ENCODE assay signal across 14 cellular contexts in genomic region chr12:45658066-45658465, GRCh38.
"Had no signal": no experiment of that assay in that cellular context is flagged by ENCODE, and none has a peak within 500 bp of the region (broad histone marks: within the 10 kb centered on the region; RNA-seq: fewer than 3 reads in every experiment).

No MANE protein-coding gene starts in this region.

- H3K27ac Mint-ChIP-seq: activated CD4-positive, alpha-beta memory T cell treated with anti-CD3 and anti-CD28 coated beads for 36 hours; activated CD4-positive, alpha-beta T cell treated with anti-CD3 and anti-CD28 coated beads for 36 hours; activated T-cell treated with anti-CD3 and anti-CD28 coated beads, Interleukin-2, amount 50 U/mL, for 24 hours; stimulated activated naive CD8-positive, alpha-beta T cell treated with anti-CD3 and anti-CD28 coated beads, Interleukin-15, Interleukin-2, amounts not matched to agents 100 ng/mL and 50 ng/mL, for 24 hours had no signal

- H3K4me1 ChIP-seq: prostate gland, suprapubic skin, upper lobe of left lung had no signal

- H3K9me3 Mint-ChIP-seq: activated CD4-positive, alpha-beta memory T cell treated with anti-CD3 and anti-CD28 coated beads for 36 hours; activated T-cell treated with anti-CD3 and anti-CD28 coated beads, Interleukin-2, amount 50 U/mL, for 24 hours had no signal

- H3K27me3 ChIP-seq: dorsolateral prefrontal cortex, suprapubic skin, upper lobe of left lung had no signal

- ATAC-seq: activated CD4-positive, alpha-beta T cell treated with anti-CD3 and anti-CD28 coated beads for 36 hours; right cardiac atrium had no signal

- H3K4me3 Mint-ChIP-seq: activated CD4-positive, alpha-beta memory T cell treated with anti-CD3 and anti-CD28 coated beads for 36 hours; activated CD4-positive, alpha-beta T cell treated with anti-CD3 and anti-CD28 coated beads for 36 hours; activated naive CD4-positive, alpha-beta T cell treated with anti-CD3 and anti-CD28 coated beads, Interleukin-2, amount 10 ng/mL, durations not matched to agents 7 days and 5 days; activated T-cell treated with anti-CD3 and anti-CD28 coated beads, Interleukin-2, amount 50 U/mL, for 24 hours; stimulated activated naive CD8-positive, alpha-beta T cell treated with anti-CD3 and anti-CD28 coated beads, Interleukin-15, Interleukin-2, amounts not matched to agents 100 ng/mL and 50 ng/mL, for 24 hours had no signal

- H3K4me1 Mint-ChIP-seq: activated CD4-positive, alpha-beta T cell treated with anti-CD3 and anti-CD28 coated beads for 36 hours had no signal

- H3K36me3 ChIP-seq: suprapubic skin, upper lobe of left lung had no signal

- H3K27me3 Mint-ChIP-seq: stimulated activated naive CD8-positive, alpha-beta T cell treated with anti-CD3 and anti-CD28 coated beads, Interleukin-15, Interleukin-2, amounts not matched to agents 100 ng/mL and 50 ng/mL, for 24 hours had no signal

- DNase-seq: activated CD4-positive, alpha-beta memory T cell treated with anti-CD3 and anti-CD28 coated beads for 36 hours; activated CD4-positive, alpha-beta T cell treated with anti-CD3 and anti-CD28 coated beads for 36 hours; activated naive CD4-positive, alpha-beta T cell treated with anti-CD3 and anti-CD28 coated beads, Interleukin-2, amount 10 ng/mL, durations not matched to agents 7 days and 5 days; activated T-cell treated with anti-CD3 and anti-CD28 coated beads, Interleukin-2, amount 50 U/mL, for 24 hours; dorsolateral prefrontal cortex; islet precursor cell; midbrain; right cardiac atrium; stimulated activated CD4-positive, alpha-beta T cell treated with anti-CD3 and anti-CD28 coated beads, Interleukin-15, amount 100 ng/mL, for 24 hours; upper lobe of left lung had no signal

- H3K27ac ChIP-seq: dorsolateral prefrontal cortex, prostate gland, skin epidermis, suprapubic skin, upper lobe of left lung had no signal

- H3K9me3 ChIP-seq: prostate gland, suprapubic skin, upper lobe of left lung had no signal

- H3K36me3 Mint-ChIP-seq: activated CD4-positive, alpha-beta memory T cell treated with anti-CD3 and anti-CD28 coated beads for 36 hours had no signal

- H3K4me3 ChIP-seq: dorsolateral prefrontal cortex, prostate gland, skin epidermis, suprapubic skin, upper lobe of left lung had no signal
